Comparison of ENCODE assay signal across 11 cellular contexts in genomic region chr13:112892759-112893569, GRCh38.
DNase-seq lines count a peak whose midpoint lies in the region; ATAC-seq and TF ChIP-seq lines count a peak whose summit lies in the region.
"Had no signal": no experiment of that assay in that cellular context is flagged by ENCODE, and none has a peak within 500 bp of the region (broad histone marks: within the 10 kb centered on the region; RNA-seq: fewer than 3 reads in every experiment).

No MANE protein-coding gene starts in this region.

- CTCF ChIA-PET in activated CD4-positive, alpha-beta T cell treated with anti-CD3 and anti-CD28 coated beads for 36 hours (lab: Charles Lee): interaction anchor here (0.6 to 0.7 kb wide), 2 partner anchors 39 to 98 kb away, joined by 3 read pairs; no protein-coding TSS in a partner anchor
- CTCF ChIA-PET in activated CD4-positive, alpha-beta T cell treated with anti-CD3 and anti-CD28 coated beads, Interleukin-2, amount 10 ng/mL, durations not matched to agents 7 days and 5 days (lab: Charles Lee): interaction anchor here (0.5 kb wide), 1 partner anchor 90 kb away, joined by 7 read pairs; no protein-coding TSS in a partner anchor

- no peaks in the 10 kb centered on the region for H3K9me3 Mint-ChIP-seq in activated CD4-positive, alpha-beta T cell treated with anti-CD3 and anti-CD28 coated beads for 36 hours (ENCODE audit: low read depth)
- H3K9me3 Mint-ChIP-seq in activated CD4-positive, alpha-beta T cell treated with anti-CD3 and anti-CD28 coated beads, Interleukin-2, amount 10 ng/mL, durations not matched to agents 7 days and 5 days: no peaks in the 10 kb centered on the region
- H3K9me3 Mint-ChIP-seq in activated T-helper 17 cell treated with anti-CD3 and anti-CD28 coated beads, Interleukin-2, amount 50 U/mL, for 72 hours: no peaks in the 10 kb centered on the region

- H3K4me1 ChIP-seq in spleen: peaks cover 16 to 38% (median 33%) of the 10 kb centered on the region in 6 donors
- H3K4me1 ChIP-seq in vagina: peaks cover 23% of the 10 kb centered on the region

- H3K27ac ChIP-seq in spleen: peak overlapping the region in 2 of 8 donors; percentile 23 to 69
- no peak overlapping the region for H3K27ac ChIP-seq in vagina

- peaks cover 6% of the 10 kb centered on the region for H3K27me3 Mint-ChIP-seq in activated CD4-positive, alpha-beta T cell treated with anti-CD3 and anti-CD28 coated beads for 36 hours
- H3K27me3 Mint-ChIP-seq in activated CD4-positive, alpha-beta T cell treated with anti-CD3 and anti-CD28 coated beads, Interleukin-2, amount 10 ng/mL, durations not matched to agents 7 days and 5 days: peaks cover 19% of the 10 kb centered on the region
- H3K27me3 Mint-ChIP-seq in activated T-helper 17 cell treated with anti-CD3 and anti-CD28 coated beads, Interleukin-2, amount 50 U/mL, for 72 hours: peaks cover 4% of the 10 kb centered on the region

- H3K4me3 ChIP-seq in iPS-18c (ENCODE audit: insufficient read depth, low read depth, low read length) (peak overlapping the region; percentile 21; the same call in 1 of the 2 replicates), spleen (peak overlapping the region in 2 of 8 donors; percentile 51 to 73), vagina (no peak overlapping the region)
- H3K4me3 ChIP-seq: MG63 had no signal

- no peak for TF ChIP-seq POLR2A in spleen (IDR thresholded peaks at IDR 0.05)
- no peak for TF ChIP-seq POLR2A in vagina (IDR thresholded peaks at IDR 0.05)

- no peaks in the 10 kb centered on the region for H3K4me1 Mint-ChIP-seq in activated CD4-positive, alpha-beta T cell treated with anti-CD3 and anti-CD28 coated beads for 36 hours
- H3K4me1 Mint-ChIP-seq in activated CD4-positive, alpha-beta T cell treated with anti-CD3 and anti-CD28 coated beads, Interleukin-2, amount 10 ng/mL, durations not matched to agents 7 days and 5 days: peaks cover 2% of the 10 kb centered on the region
- no peaks in the 10 kb centered on the region for H3K4me1 Mint-ChIP-seq in activated T-helper 17 cell treated with anti-CD3 and anti-CD28 coated beads, Interleukin-2, amount 50 U/mL, for 72 hours

- H3K36me3 ChIP-seq in spleen: no peaks in the 10 kb centered on the region
- H3K36me3 ChIP-seq in vagina: no peaks in the 10 kb centered on the region
- H3K36me3 ChIP-seq: MG63 had no signal

- H3K27ac Mint-ChIP-seq in activated CD4-positive, alpha-beta T cell treated with anti-CD3 and anti-CD28 coated beads for 36 hours: no peak overlapping the region
- no peak overlapping the region for H3K27ac Mint-ChIP-seq in activated CD4-positive, alpha-beta T cell treated with anti-CD3 and anti-CD28 coated beads, Interleukin-2, amount 10 ng/mL, durations not matched to agents 7 days and 5 days
- no peak overlapping the region for H3K27ac Mint-ChIP-seq in activated T-helper 17 cell treated with anti-CD3 and anti-CD28 coated beads, Interleukin-2, amount 50 U/mL, for 72 hours

- TF ChIP-seq CTCF in spleen (IDR thresholded peaks at IDR 0.05 in 8 of 11, conservative IDR thresholded peaks at IDR 0.05 in 3 of 11) (no peak), vagina (IDR thresholded peaks at IDR 0.05) (no peak)

- H3K27me3 ChIP-seq in spleen (replicated peaks in 1 of 7): peaks cover 0 to 84% (median 35%) of the 10 kb centered on the region in 7 donors
- no peaks in the 10 kb centered on the region for H3K27me3 ChIP-seq in vagina

- no peaks in the 10 kb centered on the region for H3K36me3 Mint-ChIP-seq in activated CD4-positive, alpha-beta T cell treated with anti-CD3 and anti-CD28 coated beads for 36 hours (ENCODE audit: low read depth)
- no peaks in the 10 kb centered on the region for H3K36me3 Mint-ChIP-seq in activated CD4-positive, alpha-beta T cell treated with anti-CD3 and anti-CD28 coated beads, Interleukin-2, amount 10 ng/mL, durations not matched to agents 7 days and 5 days (ENCODE audit: low read depth)
- H3K36me3 Mint-ChIP-seq in activated T-helper 17 cell treated with anti-CD3 and anti-CD28 coated beads, Interleukin-2, amount 50 U/mL, for 72 hours (ENCODE audit: low read depth): no peaks in the 10 kb centered on the region

- peak; percentile 3 for DNase-seq in activated CD4-positive, alpha-beta T cell treated with anti-CD3 and anti-CD28 coated beads for 36 hours
- no peak for DNase-seq in activated CD4-positive, alpha-beta T cell treated with anti-CD3 and anti-CD28 coated beads, Interleukin-2, amount 10 ng/mL, durations not matched to agents 7 days and 5 days
- DNase-seq in NCI-H345 treated with DMSO at 0.1 percent for 48 hours (lab: John Stamatoyannopoulos, UW; ENCODE audit: unreplicated experiment) (peak; percentile 40), spleen (peak; percentile 77), hepatic stellate cell (ENCODE audit: low spot score) (no peak), vagina (ENCODE audit: extremely low spot score in 2 of 2) (no peak)
- DNase-seq: activated CD4-positive, alpha-beta T cell treated with anti-CD3 and anti-CD28 coated beads for 48 hours; effector CD8-positive, alpha-beta T cell; MG63 had no signal

- no peak for ATAC-seq in activated CD4-positive, alpha-beta T cell treated with anti-CD3 and anti-CD28 coated beads for 36 hours
- ATAC-seq in activated T-helper 17 cell treated with anti-CD3 and anti-CD28 coated beads, Interleukin-2, amount 50 U/mL, for 72 hours (replicated peaks): no peak

- H3K9me3 ChIP-seq in iPS-18c (ENCODE audit: control insufficient read depth, insufficient read depth, low read length): peaks cover 3% of the 10 kb centered on the region
- H3K9me3 ChIP-seq in spleen: no peaks in the 10 kb centered on the region
- no peaks in the 10 kb centered on the region for H3K9me3 ChIP-seq in vagina
- H3K9me3 ChIP-seq: MG63 had no signal

- intact Hi-C loops in activated CD4-positive, alpha-beta T cell treated with anti-CD3 and anti-CD28 coated beads for 36 hours (cut with DNase I, micrococcal nuclease): no loop called here
- intact Hi-C loops in spleen (cut with DNase I; ENCODE audit: low total_unique reads) (no loop called here), vagina (cut with DNase I) (no loop called here)

- WGBS in spleen, 5 donors: 26 to 33% (median 30%) methylated on average over 24 of the region's 24 CpGs

- H3K4me3 Mint-ChIP-seq in activated CD4-positive, alpha-beta T cell treated with anti-CD3 and anti-CD28 coated beads for 36 hours: no peak overlapping the region
- no peak overlapping the region for H3K4me3 Mint-ChIP-seq in activated CD4-positive, alpha-beta T cell treated with anti-CD3 and anti-CD28 coated beads, Interleukin-2, amount 10 ng/mL, durations not matched to agents 7 days and 5 days
- no peak overlapping the region for H3K4me3 Mint-ChIP-seq in activated T-helper 17 cell treated with anti-CD3 and anti-CD28 coated beads, Interleukin-2, amount 50 U/mL, for 72 hours

- POLR2A ChIA-PET in activated CD4-positive, alpha-beta T cell treated with anti-CD3 and anti-CD28 coated beads for 36 hours (lab: Charles Lee): no interaction called here
- POLR2A ChIA-PET in activated CD4-positive, alpha-beta T cell treated with anti-CD3 and anti-CD28 coated beads, Interleukin-2, amount 10 ng/mL, durations not matched to agents 7 days and 5 days (lab: Charles Lee): no interaction called here

Comparison
In these comparisons a context has a peak if more than half of its experiments do, and no peak if none do; other contexts are left out.
1. DNase-seq: peak in activated CD4-positive, alpha-beta T cell treated with anti-CD3 and anti-CD28 coated beads for 36 hours (single experiment), NCI-H345 treated with DMSO at 0.1 percent for 48 hours (single experiment) and spleen (single experiment); none in activated CD4-positive, alpha-beta T cell treated with anti-CD3 and anti-CD28 coated beads, Interleukin-2, amount 10 ng/mL, durations not matched to agents 7 days and 5 days (single experiment), hepatic stellate cell (single experiment) and vagina (0 of 2).